ENCODE assay signal across 11 cellular contexts in the genomic region with DNA sequence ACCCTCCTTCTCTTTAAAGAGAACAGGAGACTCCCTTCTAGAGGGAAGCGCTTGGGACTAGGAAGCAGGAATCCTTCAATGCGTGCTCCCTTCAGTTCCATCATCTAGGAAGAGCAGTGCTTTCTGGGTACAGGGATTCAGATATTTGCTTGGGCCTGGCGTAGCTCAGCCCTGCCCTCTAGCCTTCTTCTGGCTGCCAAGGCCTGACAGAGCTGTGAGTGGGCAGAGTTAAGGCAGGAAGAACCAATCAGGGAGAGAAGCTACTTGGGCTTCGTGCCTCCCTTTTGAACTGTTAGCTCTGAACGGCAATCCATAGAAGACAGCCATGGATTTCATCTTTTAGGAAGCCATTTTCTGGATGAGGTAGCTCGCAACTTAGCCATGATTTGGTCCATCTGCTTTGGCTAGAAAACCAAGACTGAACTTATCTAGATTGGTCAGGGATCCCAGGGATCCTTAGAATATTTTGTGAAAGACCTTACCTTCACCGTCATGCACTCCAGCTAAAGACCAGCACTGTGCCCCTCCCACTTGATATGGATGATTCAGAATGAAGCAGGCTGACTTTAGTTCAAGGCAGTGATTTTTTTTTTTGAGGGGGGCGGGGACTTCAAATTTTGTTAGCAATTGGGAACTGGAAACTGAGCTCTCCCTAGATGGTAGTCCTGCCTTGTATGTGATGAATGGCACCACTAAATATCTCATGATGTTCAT. TPM values are rescaled to one million over a fixed set of nuclear protein-coding genes. Genes with fewer than 3 reads are reported as not detected.
A peak's percentile ranks its signal among the peaks of the same experiment; 100 is the strongest.
DNase-seq lines count a peak whose midpoint lies in the region; ATAC-seq and TF ChIP-seq lines count a peak whose summit lies in the region.
"Had no signal": no experiment of that assay in that cellular context is flagged by ENCODE, and none has a peak within 500 bp of the region (broad histone marks: within the 10 kb centered on the region; RNA-seq: fewer than 3 reads in every experiment).

No MANE protein-coding gene starts in this region.

- no peaks in the 10 kb centered on the region for H3K27me3 Mint-ChIP-seq in activated T-helper 17 cell treated with anti-CD3 and anti-CD28 coated beads, Interleukin-2, amount 50 U/mL, for 72 hours

- H3K4me1 ChIP-seq in A673 (ENCODE audit: insufficient read depth, low read length, poor library complexity, severe bottlenecking): peaks cover 24% of the 10 kb centered on the region
- H3K4me1 ChIP-seq in right cardiac atrium (ENCODE audit: control insufficient read depth, insufficient read depth, low read length): peaks cover 13% of the 10 kb centered on the region

- H3K27me3 ChIP-seq in A673 (replicated peaks; ENCODE audit: insufficient read depth, low read depth, low read length, poor library complexity) (no peaks in the 10 kb centered on the region), right cardiac atrium (ENCODE audit: control insufficient read depth, insufficient read depth) (no peaks in the 10 kb centered on the region)

- no peak overlapping the region for H3K27ac ChIP-seq in A673 (ENCODE audit: low read depth, low read length, poor library complexity, severe bottlenecking)
- peak overlapping the region; percentile 28 for H3K27ac ChIP-seq in right cardiac atrium (ENCODE audit: low read length)

- peak; percentile 22; the same call in 1 of the 2 replicates for TF ChIP-seq CTCF in A673 (conservative IDR thresholded peaks at IDR 0.05; ENCODE audit: low read depth, low read length)

- no TSS peak for BruUV-seq in A673 (replicated peaks; lab: Mats Ljungman, UMichigan)

- POLR2A ChIA-PET in A673 (lab: Charles Lee; ENCODE audit: low non-redundant PET): no interaction called here

- CTCF ChIA-PET in A673 (lab: Charles Lee): interaction anchor here (1.1 kb wide), 1 partner anchor 15 kb away, joined by 7 read pairs; no protein-coding TSS in a partner anchor

- ATAC-seq in activated T-helper 17 cell treated with anti-CD3 and anti-CD28 coated beads, Interleukin-2, amount 50 U/mL, for 72 hours (replicated peaks): no peak
- ATAC-seq in right cardiac atrium: peak; percentile 45 to 54
- no peak for ATAC-seq in GM18519 (IDR thresholded peaks at IDR 0.05; ENCODE audit: low FRiP score, unreplicated experiment)
- no peak for ATAC-seq in GM21360 (IDR thresholded peaks at IDR 0.05; ENCODE audit: unreplicated experiment)

- H3K36me3 Mint-ChIP-seq in activated T-helper 17 cell treated with anti-CD3 and anti-CD28 coated beads, Interleukin-2, amount 50 U/mL, for 72 hours (ENCODE audit: low read depth): peaks cover 27% of the 10 kb centered on the region

- H3K9me3 ChIP-seq in A673 (ENCODE audit: low read depth, low read length, poor library complexity, severe bottlenecking): no peaks in the 10 kb centered on the region
- H3K9me3 ChIP-seq in right cardiac atrium (ENCODE audit: control insufficient read depth, low read length): no peaks in the 10 kb centered on the region

- 64% methylated on average over 8 of the region's 8 CpGs for WGBS in right cardiac atrium

- DNase-seq in A673 (ENCODE audit: low spot score): peak; percentile 64
- DNase-seq in EL: peak; percentile 35
- peak; percentile 60 to 80 (median 68) for DNase-seq in right cardiac atrium
- DNase-seq in NCI-H1930 (lab: John Stamatoyannopoulos, UW): no peak
- no peak for DNase-seq in SW 1271 (lab: John Stamatoyannopoulos, UW)
- DNase-seq: activated CD8-positive, alpha-beta memory T cell treated with anti-CD3 and anti-CD28 coated beads for 24 hours; glutamatergic neuron; stimulated activated CD4-positive, alpha-beta T cell treated with anti-CD3 and anti-CD28 coated beads, Interleukin-12 subunit alpha, Interleukin-12 subunit beta, amount 100 ng/mL, for 4 hours had no signal

- H3K4me3 Mint-ChIP-seq in activated T-helper 17 cell treated with anti-CD3 and anti-CD28 coated beads, Interleukin-2, amount 50 U/mL, for 72 hours: peak overlapping the region; percentile 80

- intact Hi-C loops in A673 (cut with micrococcal nuclease; ENCODE audit: unreplicated experiment) (loop anchor here (10.0 kb wide), 1 partner anchor 60 kb away; a partner anchor contains a TSS), right cardiac atrium (cut with DNase I) (loop anchor here in 1 of 4 donors (5.0 kb wide), 1 partner anchor 152 kb away; no protein-coding TSS in a partner anchor)

- H3K4me1 Mint-ChIP-seq in activated T-helper 17 cell treated with anti-CD3 and anti-CD28 coated beads, Interleukin-2, amount 50 U/mL, for 72 hours: peaks cover 50% of the 10 kb centered on the region

- H3K4me3 ChIP-seq in A673 (ENCODE audit: low read depth, low read length, poor library complexity, severe bottlenecking) (no peak overlapping the region), right cardiac atrium (ENCODE audit: low read length) (no peak overlapping the region)

- H3K9me3 Mint-ChIP-seq in activated T-helper 17 cell treated with anti-CD3 and anti-CD28 coated beads, Interleukin-2, amount 50 U/mL, for 72 hours: no peaks in the 10 kb centered on the region

- H3K27ac Mint-ChIP-seq in activated T-helper 17 cell treated with anti-CD3 and anti-CD28 coated beads, Interleukin-2, amount 50 U/mL, for 72 hours: peak overlapping the region; percentile 94

- no peaks in the 10 kb centered on the region for H3K36me3 ChIP-seq in A673 (ENCODE audit: insufficient read depth, low read length, poor library complexity, severe bottlenecking)

RNA-seq across cellular contexts. Expression of a gene that starts 2.5 kb away (rescaled TPM):
- total RNA-seq in A673 (2021): 19.7 and 28.9 TPM in 2 replicates
- 10 to 100 TPM in 1 of 2 donors, 1 to 10 TPM in 1; 2.5 to 12.0 TPM for total RNA-seq in activated T-helper 17 cell treated with anti-CD3 and anti-CD28 coated beads, Interleukin-2, amount 50 U/mL, for 72 hours
- 100 to 1,000 TPM in 3 of 4 donors, 10 to 100 TPM in 1; 93.5 to 148 (median 113) TPM for total RNA-seq in right cardiac atrium
- 98.5 TPM for polyA plus RNA-seq in right cardiac atrium

RNA-seq across cellular contexts. Expression of a gene that starts 32.3 kb away (rescaled TPM):
- total RNA-seq in A673 (2021) (81.5 and 98.7 TPM in 2 replicates), right cardiac atrium (10 to 100 TPM in 1 of 4 donors, 1 to 10 TPM in 3; 5.4 to 11.0 (median 7.4) TPM)
- 10 to 100 TPM; 10.4 to 27.7 TPM for total RNA-seq in activated T-helper 17 cell treated with anti-CD3 and anti-CD28 coated beads, Interleukin-2, amount 50 U/mL, for 72 hours
- polyA plus RNA-seq in right cardiac atrium: 5.0 TPM

RNA-seq across cellular contexts. Expression of a gene that starts 35.7 kb away (rescaled TPM):
- total RNA-seq in A673 (2021): 120 and 125 TPM in 2 replicates
- total RNA-seq in activated T-helper 17 cell treated with anti-CD3 and anti-CD28 coated beads, Interleukin-2, amount 50 U/mL, for 72 hours: 10 to 100 TPM; 52.4 to 65.7 TPM
- 10 to 100 TPM; 31.4 to 37.8 (median 34.8) TPM for total RNA-seq in right cardiac atrium
- 25.5 TPM for polyA plus RNA-seq in right cardiac atrium

RNA-seq across cellular contexts. Expression of a gene that starts 56.7 kb away (rescaled TPM):
- total RNA-seq in A673 (2021) (34.6 and 41.4 TPM in 2 replicates), right cardiac atrium (10 to 100 TPM; 30.6 to 45.3 (median 38.3) TPM)
- 10 to 100 TPM; 45.7 to 58.1 TPM for total RNA-seq in activated T-helper 17 cell treated with anti-CD3 and anti-CD28 coated beads, Interleukin-2, amount 50 U/mL, for 72 hours
- 53.0 TPM for polyA plus RNA-seq in right cardiac atrium

RNA-seq across cellular contexts. Expression of a gene that starts 58.4 kb away (rescaled TPM):
- total RNA-seq in A673 (2021): 5.4 and 8.0 TPM in 2 replicates
- total RNA-seq in activated T-helper 17 cell treated with anti-CD3 and anti-CD28 coated beads, Interleukin-2, amount 50 U/mL, for 72 hours: 10 to 100 TPM; 10.1 to 15.1 TPM
- total RNA-seq in right cardiac atrium: 1 to 10 TPM; 6.6 to 7.5 (median 7.3) TPM
- 5.2 TPM for polyA plus RNA-seq in right cardiac atrium

Comparison
In these comparisons a context has a peak if more than half of its experiments do, and no peak if none do; other contexts are left out.
1. DNase-seq: peak in A673 (single experiment), EL (single experiment) and right cardiac atrium (3 of 3); none in NCI-H1930 (0 of 2) and SW 1271 (0 of 2).
2. ATAC-seq: peak in right cardiac atrium (2 of 2); none in activated T-helper 17 cell treated with anti-CD3 and anti-CD28 coated beads, Interleukin-2, amount 50 U/mL, for 72 hours (single experiment), GM18519 (single experiment) and GM21360 (single experiment).